ENCODE assay signal across 1 cellular context in the genomic region with DNA sequence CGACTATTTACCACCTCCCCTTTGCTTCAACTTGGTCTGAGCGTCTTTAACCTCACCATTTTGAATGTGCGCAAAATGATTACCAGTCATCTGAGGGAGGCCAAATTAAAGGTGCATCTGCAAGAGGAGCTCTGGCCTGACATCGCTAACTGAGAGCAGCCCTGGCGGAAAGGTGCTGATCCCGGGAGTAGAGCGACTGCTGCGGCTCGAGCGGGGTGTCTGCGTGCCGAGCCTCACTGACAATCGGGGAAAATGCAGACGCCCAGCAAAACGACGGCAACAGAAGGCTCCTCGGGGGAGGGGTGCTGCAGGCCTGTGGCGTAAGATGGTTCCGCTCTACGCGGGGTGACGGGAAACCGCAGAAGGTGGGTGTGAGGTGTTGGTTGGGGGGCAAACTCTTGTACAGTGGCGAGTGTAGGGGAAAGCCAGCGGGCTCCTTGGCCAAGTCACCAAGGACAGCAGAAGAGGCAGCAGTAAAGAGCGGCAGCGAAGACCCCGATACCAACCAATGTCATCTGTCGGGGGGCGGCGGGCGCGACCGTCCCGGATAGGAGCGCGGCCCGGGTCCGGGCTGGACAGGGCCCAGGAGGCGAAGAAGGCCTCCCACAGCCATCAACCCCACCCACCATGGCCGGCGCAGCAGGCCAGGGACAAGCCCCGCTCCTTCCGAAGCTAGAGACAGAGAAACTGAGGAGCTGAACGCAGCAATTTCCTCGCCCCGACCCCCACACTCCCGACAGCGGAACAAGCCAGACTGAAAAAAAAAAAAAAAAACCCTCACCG.
TF ChIP-seq lines count a peak whose summit lies in the region.

No MANE protein-coding gene starts in this region.

TF ChIP-seq in HepG2, 621 proteins besides CTCF, POLR2A, EP300 and RAD21 (continued from another document and continues in another):
- TF ChIP-seq ESRRA (CRISPR knock-in tag; IDR thresholded peaks at IDR 0.05; ENCODE audit: low read depth) (no peak), AGO2 (optimal IDR thresholded peaks at IDR 0.05; ENCODE audit: low read depth, low read length) (peak; percentile 78), MIXL1 (CRISPR knock-in tag; IDR thresholded peaks at IDR 0.05) (no peak), KLF15 (CRISPR knock-in tag; IDR thresholded peaks at IDR 0.05; ENCODE audit: borderline replicate concordance) (no peak), BRCA1 (CRISPR knock-in tag; IDR thresholded peaks at IDR 0.05) (no peak), ZNF570 (CRISPR knock-in tag; IDR thresholded peaks at IDR 0.05; ENCODE audit: borderline replicate concordance) (no peak), ZNF180 (CRISPR knock-in tag; IDR thresholded peaks at IDR 0.05; ENCODE audit: borderline replicate concordance, low read depth) (no peak), ZNF367 (CRISPR knock-in tag; IDR thresholded peaks at IDR 0.05; ENCODE audit: borderline replicate concordance) (no peak), ZNF709 (CRISPR knock-in tag; IDR thresholded peaks at IDR 0.05) (peak; percentile 67; the same call in 1 of the 2 replicates), KLF9 (CRISPR knock-in tag; IDR thresholded peaks at IDR 0.05; ENCODE audit: low read depth) (no peak), CC2D1A (CRISPR knock-in tag; IDR thresholded peaks at IDR 0.05) (no peak), RFX5 (IDR thresholded peaks at IDR 0.05; ENCODE audit: low read depth, low read length) (no peak), YEATS4 (CRISPR knock-in tag; IDR thresholded peaks at IDR 0.05; ENCODE audit: borderline replicate concordance) (no peak), KLF16 (CRISPR knock-in tag; IDR thresholded peaks at IDR 0.05) (no peak), RFX1 (IDR thresholded peaks at IDR 0.05) (no peak), ZNF354B (CRISPR knock-in tag; IDR thresholded peaks at IDR 0.05) (no peak), BHLHE40 (IDR thresholded peaks at IDR 0.05; ENCODE audit: low read length) (no peak), CBX1 (IDR thresholded peaks at IDR 0.05; ENCODE audit: low read depth) (no peak), ZNF44 (CRISPR knock-in tag; IDR thresholded peaks at IDR 0.05) (no peak), RAD51 (IDR thresholded peaks at IDR 0.05; ENCODE audit: borderline replicate concordance) (no peak), MBNL3 (CRISPR knock-in tag; conservative IDR thresholded peaks at IDR 0.05) (no peak), ISL2 (CRISPR knock-in tag; IDR thresholded peaks at IDR 0.05) (0 out of 2 replicates have a peak, but pooled peaks have one; percentile 24), MAF1 (CRISPR knock-in tag; IDR thresholded peaks at IDR 0.05; ENCODE audit: borderline replicate concordance) (no peak), MAFK (conservative IDR thresholded peaks at IDR 0.05 in 1 of 2, IDR thresholded peaks at IDR 0.05 in 1 of 2; ENCODE audit: low read length in 2 of 2) (no peak), GABPB1 (CRISPR knock-in tag; IDR thresholded peaks at IDR 0.05) (no peak), ZNF775 (CRISPR knock-in tag; IDR thresholded peaks at IDR 0.05; ENCODE audit: borderline replicate concordance) (no peak), CHCHD3 (CRISPR knock-in tag; IDR thresholded peaks at IDR 0.05) (no peak), PCBP2 (optimal IDR thresholded peaks at IDR 0.05; ENCODE audit: low read depth, low read length, poor library complexity, severe bottlenecking) (no peak)
- TF ChIP-seq, protein P1, sequence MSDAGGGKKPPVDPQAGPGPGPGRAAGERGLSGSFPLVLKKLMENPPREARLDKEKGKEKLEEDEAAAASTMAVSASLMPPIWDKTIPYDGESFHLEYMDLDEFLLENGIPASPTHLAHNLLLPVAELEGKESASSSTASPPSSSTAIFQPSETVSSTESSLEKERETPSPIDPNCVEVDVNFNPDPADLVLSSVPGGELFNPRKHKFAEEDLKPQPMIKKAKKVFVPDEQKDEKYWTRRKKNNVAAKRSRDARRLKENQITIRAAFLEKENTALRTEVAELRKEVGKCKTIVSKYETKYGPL (CRISPR knock-in tag; IDR thresholded peaks at IDR 0.05) = no peak
- TF ChIP-seq, protein P2, sequence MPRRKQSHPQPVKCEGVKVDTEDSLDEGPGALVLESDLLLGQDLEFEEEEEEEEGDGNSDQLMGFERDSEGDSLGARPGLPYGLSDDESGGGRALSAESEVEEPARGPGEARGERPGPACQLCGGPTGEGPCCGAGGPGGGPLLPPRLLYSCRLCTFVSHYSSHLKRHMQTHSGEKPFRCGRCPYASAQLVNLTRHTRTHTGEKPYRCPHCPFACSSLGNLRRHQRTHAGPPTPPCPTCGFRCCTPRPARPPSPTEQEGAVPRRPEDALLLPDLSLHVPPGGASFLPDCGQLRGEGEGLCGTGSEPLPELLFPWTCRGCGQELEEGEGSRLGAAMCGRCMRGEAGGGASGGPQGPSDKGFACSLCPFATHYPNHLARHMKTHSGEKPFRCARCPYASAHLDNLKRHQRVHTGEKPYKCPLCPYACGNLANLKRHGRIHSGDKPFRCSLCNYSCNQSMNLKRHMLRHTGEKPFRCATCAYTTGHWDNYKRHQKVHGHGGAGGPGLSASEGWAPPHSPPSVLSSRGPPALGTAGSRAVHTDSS (CRISPR knock-in tag; conservative IDR thresholded peaks at IDR 0.05) = no peak
- TF ChIP-seq, protein P3, sequence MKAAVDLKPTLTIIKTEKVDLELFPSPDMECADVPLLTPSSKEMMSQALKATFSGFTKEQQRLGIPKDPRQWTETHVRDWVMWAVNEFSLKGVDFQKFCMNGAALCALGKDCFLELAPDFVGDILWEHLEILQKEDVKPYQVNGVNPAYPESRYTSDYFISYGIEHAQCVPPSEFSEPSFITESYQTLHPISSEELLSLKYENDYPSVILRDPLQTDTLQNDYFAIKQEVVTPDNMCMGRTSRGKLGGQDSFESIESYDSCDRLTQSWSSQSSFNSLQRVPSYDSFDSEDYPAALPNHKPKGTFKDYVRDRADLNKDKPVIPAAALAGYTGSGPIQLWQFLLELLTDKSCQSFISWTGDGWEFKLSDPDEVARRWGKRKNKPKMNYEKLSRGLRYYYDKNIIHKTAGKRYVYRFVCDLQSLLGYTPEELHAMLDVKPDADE (CRISPR knock-in tag; IDR thresholded peaks at IDR 0.05) = no peak
- TF ChIP-seq, protein P4, sequence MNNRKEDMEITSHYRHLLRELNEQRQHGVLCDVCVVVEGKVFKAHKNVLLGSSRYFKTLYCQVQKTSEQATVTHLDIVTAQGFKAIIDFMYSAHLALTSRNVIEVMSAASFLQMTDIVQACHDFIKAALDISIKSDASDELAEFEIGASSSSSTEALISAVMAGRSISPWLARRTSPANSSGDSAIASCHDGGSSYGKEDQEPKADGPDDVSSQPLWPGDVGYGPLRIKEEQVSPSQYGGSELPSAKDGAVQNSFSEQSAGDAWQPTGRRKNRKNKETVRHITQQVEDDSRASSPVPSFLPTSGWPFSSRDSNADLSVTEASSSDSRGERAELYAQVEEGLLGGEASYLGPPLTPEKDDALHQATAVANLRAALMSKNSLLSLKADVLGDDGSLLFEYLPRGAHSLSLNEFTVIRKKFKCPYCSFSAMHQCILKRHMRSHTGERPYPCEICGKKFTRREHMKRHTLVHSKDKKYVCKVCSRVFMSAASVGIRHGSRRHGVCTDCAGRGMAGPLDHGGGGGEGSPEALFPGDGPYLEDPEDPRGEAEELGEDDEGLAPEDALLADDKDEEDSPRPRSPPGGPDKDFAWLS (CRISPR knock-in tag; IDR thresholded peaks at IDR 0.05; ENCODE audit: borderline replicate concordance) = no peak
- TF ChIP-seq, protein P5, sequence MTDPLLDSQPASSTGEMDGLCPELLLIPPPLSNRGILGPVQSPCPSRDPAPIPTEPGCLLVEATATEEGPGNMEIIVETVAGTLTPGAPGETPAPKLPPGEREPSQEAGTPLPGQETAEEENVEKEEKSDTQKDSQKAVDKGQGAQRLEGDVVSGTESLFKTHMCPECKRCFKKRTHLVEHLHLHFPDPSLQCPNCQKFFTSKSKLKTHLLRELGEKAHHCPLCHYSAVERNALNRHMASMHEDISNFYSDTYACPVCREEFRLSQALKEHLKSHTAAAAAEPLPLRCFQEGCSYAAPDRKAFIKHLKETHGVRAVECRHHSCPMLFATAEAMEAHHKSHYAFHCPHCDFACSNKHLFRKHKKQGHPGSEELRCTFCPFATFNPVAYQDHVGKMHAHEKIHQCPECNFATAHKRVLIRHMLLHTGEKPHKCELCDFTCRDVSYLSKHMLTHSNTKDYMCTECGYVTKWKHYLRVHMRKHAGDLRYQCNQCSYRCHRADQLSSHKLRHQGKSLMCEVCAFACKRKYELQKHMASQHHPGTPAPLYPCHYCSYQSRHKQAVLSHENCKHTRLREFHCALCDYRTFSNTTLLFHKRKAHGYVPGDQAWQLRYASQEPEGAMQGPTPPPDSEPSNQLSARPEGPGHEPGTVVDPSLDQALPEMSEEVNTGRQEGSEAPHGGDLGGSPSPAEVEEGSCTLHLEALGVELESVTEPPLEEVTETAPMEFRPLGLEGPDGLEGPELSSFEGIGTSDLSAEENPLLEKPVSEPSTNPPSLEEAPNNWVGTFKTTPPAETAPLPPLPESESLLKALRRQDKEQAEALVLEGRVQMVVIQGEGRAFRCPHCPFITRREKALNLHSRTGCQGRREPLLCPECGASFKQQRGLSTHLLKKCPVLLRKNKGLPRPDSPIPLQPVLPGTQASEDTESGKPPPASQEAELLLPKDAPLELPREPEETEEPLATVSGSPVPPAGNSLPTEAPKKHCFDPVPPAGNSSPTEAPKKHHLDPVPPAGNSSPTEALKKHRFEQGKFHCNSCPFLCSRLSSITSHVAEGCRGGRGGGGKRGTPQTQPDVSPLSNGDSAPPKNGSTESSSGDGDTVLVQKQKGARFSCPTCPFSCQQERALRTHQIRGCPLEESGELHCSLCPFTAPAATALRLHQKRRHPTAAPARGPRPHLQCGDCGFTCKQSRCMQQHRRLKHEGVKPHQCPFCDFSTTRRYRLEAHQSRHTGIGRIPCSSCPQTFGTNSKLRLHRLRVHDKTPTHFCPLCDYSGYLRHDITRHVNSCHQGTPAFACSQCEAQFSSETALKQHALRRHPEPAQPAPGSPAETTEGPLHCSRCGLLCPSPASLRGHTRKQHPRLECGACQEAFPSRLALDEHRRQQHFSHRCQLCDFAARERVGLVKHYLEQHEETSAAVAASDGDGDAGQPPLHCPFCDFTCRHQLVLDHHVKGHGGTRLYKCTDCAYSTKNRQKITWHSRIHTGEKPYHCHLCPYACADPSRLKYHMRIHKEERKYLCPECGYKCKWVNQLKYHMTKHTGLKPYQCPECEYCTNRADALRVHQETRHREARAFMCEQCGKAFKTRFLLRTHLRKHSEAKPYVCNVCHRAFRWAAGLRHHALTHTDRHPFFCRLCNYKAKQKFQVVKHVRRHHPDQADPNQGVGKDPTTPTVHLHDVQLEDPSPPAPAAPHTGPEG (CRISPR knock-in tag; IDR thresholded peaks at IDR 0.05) = no peak
- TF ChIP-seq, protein P6, sequence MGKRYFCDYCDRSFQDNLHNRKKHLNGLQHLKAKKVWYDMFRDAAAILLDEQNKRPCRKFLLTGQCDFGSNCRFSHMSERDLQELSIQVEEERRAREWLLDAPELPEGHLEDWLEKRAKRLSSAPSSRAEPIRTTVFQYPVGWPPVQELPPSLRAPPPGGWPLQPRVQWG (CRISPR knock-in tag; IDR thresholded peaks at IDR 0.05; ENCODE audit: borderline replicate concordance, low read depth) = no peak
- TF ChIP-seq, protein P7, sequence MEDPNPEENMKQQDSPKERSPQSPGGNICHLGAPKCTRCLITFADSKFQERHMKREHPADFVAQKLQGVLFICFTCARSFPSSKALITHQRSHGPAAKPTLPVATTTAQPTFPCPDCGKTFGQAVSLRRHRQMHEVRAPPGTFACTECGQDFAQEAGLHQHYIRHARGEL (CRISPR knock-in tag; IDR thresholded peaks at IDR 0.05) = no peak
- TF ChIP-seq, protein P8, sequence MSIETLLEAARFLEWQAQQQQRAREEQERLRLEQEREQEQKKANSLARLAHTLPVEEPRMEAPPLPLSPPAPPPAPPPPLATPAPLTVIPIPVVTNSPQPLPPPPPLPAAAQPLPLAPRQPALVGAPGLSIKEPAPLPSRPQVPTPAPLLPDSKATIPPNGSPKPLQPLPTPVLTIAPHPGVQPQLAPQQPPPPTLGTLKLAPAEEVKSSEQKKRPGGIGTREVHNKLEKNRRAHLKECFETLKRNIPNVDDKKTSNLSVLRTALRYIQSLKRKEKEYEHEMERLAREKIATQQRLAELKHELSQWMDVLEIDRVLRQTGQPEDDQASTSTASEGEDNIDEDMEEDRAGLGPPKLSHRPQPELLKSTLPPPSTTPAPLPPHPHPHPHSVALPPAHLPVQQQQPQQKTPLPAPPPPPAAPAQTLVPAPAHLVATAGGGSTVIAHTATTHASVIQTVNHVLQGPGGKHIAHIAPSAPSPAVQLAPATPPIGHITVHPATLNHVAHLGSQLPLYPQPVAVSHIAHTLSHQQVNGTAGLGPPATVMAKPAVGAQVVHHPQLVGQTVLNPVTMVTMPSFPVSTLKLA (IDR thresholded peaks at IDR 0.05) = no peak
- TF ChIP-seq, protein P9, sequence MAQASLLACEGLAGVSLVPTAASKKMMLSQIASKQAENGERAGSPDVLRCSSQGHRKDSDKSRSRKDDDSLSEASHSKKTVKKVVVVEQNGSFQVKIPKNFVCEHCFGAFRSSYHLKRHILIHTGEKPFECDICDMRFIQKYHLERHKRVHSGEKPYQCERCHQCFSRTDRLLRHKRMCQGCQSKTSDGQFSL (CRISPR knock-in tag; IDR thresholded peaks at IDR 0.05) = no peak; the same call in 1 of the 2 replicates
- TF ChIP-seq, protein P10, sequence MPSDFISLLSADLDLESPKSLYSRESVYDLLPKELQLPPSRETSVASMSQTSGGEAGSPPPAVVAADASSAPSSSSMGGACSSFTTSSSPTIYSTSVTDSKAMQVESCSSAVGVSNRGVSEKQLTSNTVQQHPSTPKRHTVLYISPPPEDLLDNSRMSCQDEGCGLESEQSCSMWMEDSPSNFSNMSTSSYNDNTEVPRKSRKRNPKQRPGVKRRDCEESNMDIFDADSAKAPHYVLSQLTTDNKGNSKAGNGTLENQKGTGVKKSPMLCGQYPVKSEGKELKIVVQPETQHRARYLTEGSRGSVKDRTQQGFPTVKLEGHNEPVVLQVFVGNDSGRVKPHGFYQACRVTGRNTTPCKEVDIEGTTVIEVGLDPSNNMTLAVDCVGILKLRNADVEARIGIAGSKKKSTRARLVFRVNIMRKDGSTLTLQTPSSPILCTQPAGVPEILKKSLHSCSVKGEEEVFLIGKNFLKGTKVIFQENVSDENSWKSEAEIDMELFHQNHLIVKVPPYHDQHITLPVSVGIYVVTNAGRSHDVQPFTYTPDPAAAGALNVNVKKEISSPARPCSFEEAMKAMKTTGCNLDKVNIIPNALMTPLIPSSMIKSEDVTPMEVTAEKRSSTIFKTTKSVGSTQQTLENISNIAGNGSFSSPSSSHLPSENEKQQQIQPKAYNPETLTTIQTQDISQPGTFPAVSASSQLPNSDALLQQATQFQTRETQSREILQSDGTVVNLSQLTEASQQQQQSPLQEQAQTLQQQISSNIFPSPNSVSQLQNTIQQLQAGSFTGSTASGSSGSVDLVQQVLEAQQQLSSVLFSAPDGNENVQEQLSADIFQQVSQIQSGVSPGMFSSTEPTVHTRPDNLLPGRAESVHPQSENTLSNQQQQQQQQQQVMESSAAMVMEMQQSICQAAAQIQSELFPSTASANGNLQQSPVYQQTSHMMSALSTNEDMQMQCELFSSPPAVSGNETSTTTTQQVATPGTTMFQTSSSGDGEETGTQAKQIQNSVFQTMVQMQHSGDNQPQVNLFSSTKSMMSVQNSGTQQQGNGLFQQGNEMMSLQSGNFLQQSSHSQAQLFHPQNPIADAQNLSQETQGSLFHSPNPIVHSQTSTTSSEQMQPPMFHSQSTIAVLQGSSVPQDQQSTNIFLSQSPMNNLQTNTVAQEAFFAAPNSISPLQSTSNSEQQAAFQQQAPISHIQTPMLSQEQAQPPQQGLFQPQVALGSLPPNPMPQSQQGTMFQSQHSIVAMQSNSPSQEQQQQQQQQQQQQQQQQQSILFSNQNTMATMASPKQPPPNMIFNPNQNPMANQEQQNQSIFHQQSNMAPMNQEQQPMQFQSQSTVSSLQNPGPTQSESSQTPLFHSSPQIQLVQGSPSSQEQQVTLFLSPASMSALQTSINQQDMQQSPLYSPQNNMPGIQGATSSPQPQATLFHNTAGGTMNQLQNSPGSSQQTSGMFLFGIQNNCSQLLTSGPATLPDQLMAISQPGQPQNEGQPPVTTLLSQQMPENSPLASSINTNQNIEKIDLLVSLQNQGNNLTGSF (CRISPR knock-in tag; IDR thresholded peaks at IDR 0.05) = no peak
